In the genomic region with DNA sequence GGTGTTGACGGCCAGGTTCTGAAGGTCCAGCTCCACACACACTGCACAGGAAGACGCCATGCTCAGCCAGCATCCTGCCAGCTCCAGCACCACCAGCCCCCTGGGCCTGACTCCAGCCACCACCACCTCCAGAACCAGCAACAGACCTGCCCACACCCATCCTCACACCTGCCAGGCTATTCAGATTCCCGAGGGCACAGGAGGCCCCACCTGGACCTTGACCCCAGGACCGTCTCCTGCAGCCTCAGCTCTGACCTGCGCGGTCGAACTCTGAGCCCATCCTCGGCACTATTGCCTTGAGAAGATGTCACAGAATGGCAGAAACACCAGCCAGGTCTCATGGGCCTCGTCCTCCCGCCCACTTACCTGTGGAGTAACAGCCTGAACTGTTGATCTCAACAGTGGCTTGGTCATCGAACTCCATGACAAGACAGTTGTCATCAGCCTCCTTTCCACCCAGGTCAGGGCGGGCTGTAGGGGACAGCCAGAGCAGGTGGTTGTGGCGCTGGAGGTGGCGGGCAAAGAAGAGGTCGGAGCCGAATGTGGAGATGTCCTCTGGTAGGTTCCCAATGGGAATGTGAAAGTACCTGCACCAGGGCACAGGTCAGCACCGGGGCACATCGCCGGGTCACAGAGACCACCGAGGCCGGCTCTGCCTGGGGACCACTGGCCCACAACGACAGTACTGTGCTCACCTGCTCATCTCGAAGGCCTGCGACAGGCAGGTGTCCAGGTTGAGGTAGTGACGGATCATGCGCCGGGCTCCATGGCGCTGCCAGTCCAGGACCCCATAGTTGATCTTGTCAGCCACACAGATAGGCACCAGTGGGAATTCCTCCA, we compare ENCODE assay signal across 19 cellular contexts. TPM values are rescaled to one million over a fixed set of nuclear protein-coding genes. Genes with fewer than 3 reads are reported as not detected.
"Had no signal": no experiment of that assay in that cellular context is flagged by ENCODE, and none has a peak within 500 bp of the region (broad histone marks: within the 10 kb centered on the region; RNA-seq: fewer than 3 reads in every experiment).

No MANE protein-coding gene starts in this region.

- H3K27ac ChIP-seq: coronary artery, gastrocnemius medialis, hepatocyte, ovary, upper lobe of left lung, VCaP had no signal

- H3K4me3 ChIP-seq: coronary artery, gastrocnemius medialis, hepatocyte, ovary, upper lobe of left lung had no signal

- ATAC-seq: gastrocnemius medialis had no signal

- DNase-seq: activated CD4-positive, alpha-beta memory T cell treated with anti-CD3 and anti-CD28 coated beads, Interleukin-2, amount 10 ng/mL, durations not matched to agents 7 days and 5 days; activated CD8-positive, alpha-beta memory T cell treated with anti-CD3 and anti-CD28 coated beads, Interleukin-2, amount 50 U/mL, for 4 hours; activated naive CD4-positive, alpha-beta T cell; effector CD4-positive, alpha-beta T cell; gastrocnemius medialis; ovary; stimulated activated CD4-positive, alpha-beta T cell treated with anti-CD3 and anti-CD28 coated beads, Interleukin-2, amount 100 ng/mL, for 48 hours had no signal

- H3K4me1 ChIP-seq: gastrocnemius medialis, upper lobe of left lung had no signal

- H3K79me2 ChIP-seq: hepatocyte had no signal

- H3K9me3 ChIP-seq: gastrocnemius medialis, ovary, upper lobe of left lung had no signal

- H3K27me3 ChIP-seq: gastrocnemius medialis, hepatocyte, ovary, upper lobe of left lung had no signal

- H3K4me2 ChIP-seq: hepatocyte had no signal

- H3K36me3 ChIP-seq: ovary had no signal

- H2AFZ ChIP-seq: hepatocyte had no signal

RNA-seq across cellular contexts. Expression of gene P2RX2, which starts 23.5 kb away (rescaled TPM):
- total RNA-seq: activated CD4-positive, alpha-beta memory T cell treated with anti-CD3 and anti-CD28 coated beads, Interleukin-2, amount 10 ng/mL, durations not matched to agents 7 days and 5 days; activated T-helper 1 cell treated with anti-CD3 and anti-CD28 coated beads, Interleukin-12 subunit alpha, Interleukin-12 subunit beta, Interleukin-2, Interleukin-4 antibody, amounts not matched to agents 30 ng/mL and 10 ng/mL and 1 ng/mL, durations not matched to agents 14 hours and 24 hours and 36 hours; cardiac septum; fibroblast of lung; gastrocnemius medialis; hepatocyte; kidney epithelial cell; liver; mesenteric fat pad; temporal lobe had no signal
- polyA plus RNA-seq: fibroblast of lung, hepatocyte, liver, neural cell had no signal

RNA-seq across cellular contexts. Expression of gene LRCOL1, which starts 31.6 kb away (rescaled TPM):
- total RNA-seq: activated CD4-positive, alpha-beta memory T cell treated with anti-CD3 and anti-CD28 coated beads, Interleukin-2, amount 10 ng/mL, durations not matched to agents 7 days and 5 days; activated T-helper 1 cell treated with anti-CD3 and anti-CD28 coated beads, Interleukin-12 subunit alpha, Interleukin-12 subunit beta, Interleukin-2, Interleukin-4 antibody, amounts not matched to agents 30 ng/mL and 10 ng/mL and 1 ng/mL, durations not matched to agents 14 hours and 24 hours and 36 hours; cardiac septum; hepatocyte; kidney epithelial cell; mesenteric fat pad; temporal lobe had no signal
- polyA plus RNA-seq: fibroblast of lung, neural cell had no signal
